In the genomic region with DNA sequence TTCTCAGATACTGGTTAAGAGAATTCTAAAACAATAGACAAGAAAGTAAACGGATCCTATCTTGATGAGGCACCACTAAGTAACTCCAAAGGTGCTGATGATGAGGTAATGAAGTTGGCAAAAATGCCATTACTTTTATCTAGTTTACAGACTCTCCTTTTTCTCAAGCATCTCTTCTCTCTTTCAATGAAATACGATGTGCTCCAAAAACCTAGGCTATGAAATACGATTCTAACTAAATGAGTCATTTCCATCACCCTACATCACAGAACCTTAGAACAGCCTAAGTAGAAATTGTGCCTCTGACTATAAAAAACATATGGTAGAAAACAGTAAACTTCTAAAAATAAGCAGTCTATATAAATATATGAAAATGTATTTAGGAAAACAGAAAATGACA, we compare ENCODE assay signal across 1 cellular context.
TF ChIP-seq lines count a peak whose summit lies in the region.

No MANE protein-coding gene starts in this region.

TF ChIP-seq in HEK293, 187 proteins besides CTCF, POLR2A, EP300 and RAD21:
- TF ChIP-seq, protein P1, sequence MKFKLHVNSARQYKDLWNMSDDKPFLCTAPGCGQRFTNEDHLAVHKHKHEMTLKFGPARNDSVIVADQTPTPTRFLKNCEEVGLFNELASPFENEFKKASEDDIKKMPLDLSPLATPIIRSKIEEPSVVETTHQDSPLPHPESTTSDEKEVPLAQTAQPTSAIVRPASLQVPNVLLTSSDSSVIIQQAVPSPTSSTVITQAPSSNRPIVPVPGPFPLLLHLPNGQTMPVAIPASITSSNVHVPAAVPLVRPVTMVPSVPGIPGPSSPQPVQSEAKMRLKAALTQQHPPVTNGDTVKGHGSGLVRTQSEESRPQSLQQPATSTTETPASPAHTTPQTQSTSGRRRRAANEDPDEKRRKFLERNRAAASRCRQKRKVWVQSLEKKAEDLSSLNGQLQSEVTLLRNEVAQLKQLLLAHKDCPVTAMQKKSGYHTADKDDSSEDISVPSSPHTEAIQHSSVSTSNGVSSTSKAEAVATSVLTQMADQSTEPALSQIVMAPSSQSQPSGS (tag by site-specific recombination; IDR thresholded peaks at IDR 0.05; ENCODE audit: low read depth) = 0 out of 2 replicates have a peak, but pooled peaks have one; percentile 25
- TF ChIP-seq ZNF24 (tag by site-specific recombination; IDR thresholded peaks at IDR 0.05) (no peak), ZNF558 (tag by site-specific recombination; IDR thresholded peaks at IDR 0.05) (no peak), ZBTB21 (tag by site-specific recombination; IDR thresholded peaks at IDR 0.05) (no peak), PRDM10 (tag by site-specific recombination; IDR thresholded peaks at IDR 0.05) (peak; percentile 11; the same call in 1 of the 2 replicates), ZNF629 (tag by site-specific recombination; IDR thresholded peaks at IDR 0.05) (0 out of 2 replicates have a peak, but pooled peaks have one; percentile 20), PRDM6 (tag by site-specific recombination; IDR thresholded peaks at IDR 0.05) (peak; percentile 94)
- TF ChIP-seq, protein P2, sequence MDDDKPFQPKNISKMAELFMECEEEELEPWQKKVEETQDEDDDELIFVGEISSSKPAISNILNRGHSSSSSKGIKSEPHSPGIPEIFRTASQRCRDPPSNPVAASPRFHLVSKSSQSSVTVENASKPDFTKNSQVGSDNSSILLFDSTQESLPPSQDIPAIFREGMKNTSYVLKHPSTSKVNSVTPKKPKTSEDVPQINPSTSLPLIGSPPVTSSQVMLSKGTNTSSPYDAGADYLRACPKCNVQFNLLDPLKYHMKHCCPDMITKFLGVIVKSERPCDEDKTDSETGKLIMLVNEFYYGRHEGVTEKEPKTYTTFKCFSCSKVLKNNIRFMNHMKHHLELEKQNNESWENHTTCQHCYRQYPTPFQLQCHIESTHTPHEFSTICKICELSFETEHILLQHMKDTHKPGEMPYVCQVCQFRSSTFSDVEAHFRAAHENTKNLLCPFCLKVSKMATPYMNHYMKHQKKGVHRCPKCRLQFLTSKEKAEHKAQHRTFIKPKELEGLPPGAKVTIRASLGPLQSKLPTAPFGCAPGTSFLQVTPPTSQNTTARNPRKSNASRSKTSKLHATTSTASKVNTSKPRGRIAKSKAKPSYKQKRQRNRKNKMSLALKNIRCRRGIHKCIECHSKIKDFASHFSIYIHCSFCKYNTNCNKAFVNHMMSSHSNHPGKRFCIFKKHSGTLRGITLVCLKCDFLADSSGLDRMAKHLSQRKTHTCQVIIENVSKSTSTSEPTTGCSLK (tag by site-specific recombination; IDR thresholded peaks at IDR 0.05) = no peak
